Comparison of ENCODE assay signal across 8 cellular contexts in the genomic region with DNA sequence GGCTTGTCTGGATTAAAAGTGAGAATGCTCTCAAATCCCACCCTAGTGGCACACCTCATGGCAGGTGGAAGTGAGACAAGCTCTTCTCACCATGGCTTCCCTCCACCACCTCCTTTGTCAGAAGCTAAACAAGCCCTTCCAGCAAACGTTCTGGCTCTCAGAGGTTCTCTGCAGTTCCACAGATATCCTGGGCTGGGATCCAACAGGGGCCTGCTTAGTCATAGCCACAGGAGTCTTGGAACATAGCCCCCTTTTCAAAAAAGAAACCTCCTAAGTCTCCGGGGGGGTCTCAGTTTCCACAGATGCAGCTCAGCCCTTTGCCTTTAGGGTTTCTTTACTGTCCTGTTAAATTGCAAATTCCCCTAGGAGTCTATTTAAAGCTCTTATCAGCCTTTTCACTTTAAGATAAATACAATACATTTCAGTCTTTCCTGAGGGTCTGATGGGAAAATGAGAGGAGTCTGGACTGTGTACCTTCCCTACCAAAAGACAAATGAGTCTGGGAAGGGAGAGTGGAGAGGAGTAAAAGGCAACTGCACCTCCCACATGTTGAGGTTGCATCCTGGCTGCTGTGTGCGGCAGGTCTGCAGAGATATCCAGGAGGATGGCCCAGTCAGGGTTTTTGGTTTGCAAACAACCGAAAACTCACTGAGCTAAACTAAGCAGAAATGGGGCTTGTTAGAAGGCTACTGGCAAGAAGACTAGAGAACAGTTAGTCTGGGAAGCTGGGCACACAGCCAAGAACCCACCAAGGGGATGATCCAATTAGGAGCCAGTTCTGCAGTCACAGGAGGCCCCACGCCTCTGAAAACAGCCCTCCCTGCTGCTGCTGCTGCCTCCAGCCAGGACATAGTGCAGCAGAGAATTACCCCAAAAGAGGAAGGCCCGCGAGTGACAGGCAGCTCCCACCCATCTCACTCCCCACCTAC. TPM values are rescaled to one million over a fixed set of nuclear protein-coding genes. Genes with fewer than 3 reads are reported as not detected.
DNase-seq lines count a peak whose midpoint lies in the region; ATAC-seq, FAIRE-seq and TF ChIP-seq lines count a peak whose summit lies in the region.

No MANE protein-coding gene starts in this region.

- H3K9ac ChIP-seq in rectal smooth muscle tissue (ENCODE audit: low read length), result no peak overlapping the region

- DNase-seq in GM04503 (ENCODE audit: low read depth) (peak; percentile 24), Peyer's patch (peak in 2 of 3 donors; percentile 20 to 58), foreskin fibroblast (peak; percentile 38 to 76), small intestine (no peak), GM19238 (ENCODE audit: insufficient read length, low spot score) (no peak), NCI-H774 (lab: John Stamatoyannopoulos, UW) (no peak)

- TF ChIP-seq CTCF in Peyer's patch (IDR thresholded peaks at IDR 0.05) (no peak), foreskin fibroblast (IDR thresholded peaks at IDR 0.05; ENCODE audit: low read depth, low read length) (no peak)

- WGBS in small intestine, 3 donors, result 45 to 72% (median 67%) methylated on average over 7 of the region's 7 CpGs

- H3K4me1 ChIP-seq in Peyer's patch (peaks cover 0 to 4% (median 0%) of the 10 kb centered on the region in 4 donors), rectal smooth muscle tissue (ENCODE audit: control insufficient read depth, insufficient read depth, low read length) (peaks cover 21% of the 10 kb centered on the region), small intestine (ENCODE audit: control insufficient read depth in 2 of 2, insufficient read depth in 1 of 2, low read depth in 1 of 2, low read length in 1 of 2) (no peaks in the 10 kb centered on the region)

- H3K27me3 ChIP-seq in Peyer's patch (no peaks in the 10 kb centered on the region), rectal smooth muscle tissue (ENCODE audit: control insufficient read depth, insufficient read depth, low read length) (no peaks in the 10 kb centered on the region), small intestine (ENCODE audit: control insufficient read depth in 2 of 2, insufficient read depth in 2 of 2, low read length in 2 of 2) (no peaks in the 10 kb centered on the region)

- H3K4me3 ChIP-seq in Peyer's patch, result no peak overlapping the region
- H3K4me3 ChIP-seq in foreskin fibroblast (ENCODE audit: low read depth in 1 of 2, low read length in 2 of 2), result no peak overlapping the region
- H3K4me3 ChIP-seq in rectal smooth muscle tissue (ENCODE audit: low read length), result peak overlapping the region; percentile 5
- no peak overlapping the region for H3K4me3 ChIP-seq in small intestine (ENCODE audit: low read depth in 1 of 2, low read length in 2 of 2)

- H3K27ac ChIP-seq in Peyer's patch (peak overlapping the region in 3 of 4 donors; percentile 31 to 62 (median 38)), rectal smooth muscle tissue (ENCODE audit: low read depth, low read length) (peak overlapping the region; percentile 92), small intestine (ENCODE audit: low read depth in 1 of 2, low read length in 1 of 2) (peak overlapping the region in 1 of 2 donors; percentile 49)

- no peaks in the 10 kb centered on the region for H3K9me3 ChIP-seq in Peyer's patch
- H3K9me3 ChIP-seq in small intestine (ENCODE audit: control insufficient read depth, low read depth), result no peaks in the 10 kb centered on the region

- no peak for FAIRE-seq in small intestine (lab: Jason Lieb, UNC)

- H3K36me3 ChIP-seq in Peyer's patch, result no peaks in the 10 kb centered on the region
- no peaks in the 10 kb centered on the region for H3K36me3 ChIP-seq in rectal smooth muscle tissue (ENCODE audit: control insufficient read depth, insufficient read depth, low read length)
- H3K36me3 ChIP-seq in small intestine (ENCODE audit: control insufficient read depth in 2 of 2, insufficient read depth in 2 of 2, low read length in 2 of 2), result no peaks in the 10 kb centered on the region

- no peak for TF ChIP-seq POLR2A in Peyer's patch (IDR thresholded peaks at IDR 0.05)

- ATAC-seq in GM19324 (IDR thresholded peaks at IDR 0.05; ENCODE audit: low FRiP score, unreplicated experiment), result no peak

RNA-seq across cellular contexts. Expression of a gene that starts 41.4 kb away (rescaled TPM):
- 10 to 100 TPM in 1 of 4 donors, 1 to 10 TPM in 3; 3.2 to 12.4 (median 3.5) TPM for total RNA-seq in Peyer's patch
- polyA plus RNA-seq in small intestine, result 10 to 100 TPM in 2 of 3 donors, 1 to 10 TPM in 1; 4.9 to 12.3 (median 10.5) TPM

Comparison
In these comparisons a context has a peak if more than half of its experiments do, and no peak if none do; other contexts are left out.
1. DNase-seq: peak in GM04503 (single experiment), Peyer's patch (2 of 3) and foreskin fibroblast (2 of 2); none in small intestine (single experiment), GM19238 (single experiment) and NCI-H774 (single experiment).